In the genomic region with DNA sequence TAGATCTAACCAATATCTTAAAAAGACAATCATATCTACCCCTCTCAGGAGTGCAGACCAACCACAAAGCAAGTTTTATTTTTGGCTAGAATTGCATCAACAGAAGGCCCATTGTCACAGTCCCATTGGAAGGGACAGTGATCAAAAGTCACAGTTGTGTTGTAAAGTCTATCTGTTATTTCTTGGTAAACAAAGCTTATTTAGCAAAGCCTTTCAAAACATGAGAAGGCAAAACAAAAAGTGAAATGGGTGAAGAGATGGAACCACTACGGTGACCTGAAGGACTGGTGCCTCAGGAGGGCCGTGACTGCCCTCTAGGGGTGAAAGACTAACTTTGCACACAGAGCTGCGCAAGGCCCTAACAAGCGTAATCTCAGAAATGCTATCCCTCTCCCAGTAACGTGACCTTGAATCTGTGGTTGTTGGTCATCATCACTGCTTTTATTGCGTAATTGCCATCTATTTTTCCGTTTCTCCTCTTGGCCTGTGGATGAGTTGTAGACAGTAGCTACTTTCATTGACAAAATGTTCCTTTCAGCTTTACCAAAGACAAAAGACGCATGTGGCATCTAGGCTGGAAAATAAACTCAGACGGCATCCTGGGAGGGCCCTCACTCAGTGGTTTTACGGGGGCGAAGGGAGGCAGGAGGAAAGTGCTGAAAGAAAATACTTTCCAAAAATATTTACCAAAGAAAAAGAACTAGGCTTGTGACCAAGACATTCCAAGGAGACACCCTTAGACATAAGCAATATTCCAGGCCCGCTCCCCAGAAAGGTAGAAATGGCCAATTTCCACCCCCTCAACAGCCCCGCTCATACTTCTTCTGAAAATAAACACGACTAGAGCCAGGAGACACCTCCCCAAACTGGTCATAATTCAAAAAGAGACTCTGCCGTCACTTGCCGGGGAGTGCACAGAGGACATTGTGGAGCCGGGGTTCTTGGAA, we compare ENCODE assay signal across 8 cellular contexts.
DNase-seq lines count a peak whose midpoint lies in the region; ATAC-seq and TF ChIP-seq lines count a peak whose summit lies in the region.

No MANE protein-coding gene starts in this region.

- no peaks in the 10 kb centered on the region for H3K9me3 ChIP-seq in upper lobe of right lung

- TF ChIP-seq CTCF in glutamatergic neuron (IDR thresholded peaks at IDR 0.05; ENCODE audit: partially characterized antibody, unreplicated experiment) (peak; percentile 85), upper lobe of right lung (IDR thresholded peaks at IDR 0.05) (peak; percentile 96)

- no peaks in the 10 kb centered on the region for H3K4me1 Mint-ChIP-seq in glutamatergic neuron (ENCODE audit: low read depth, unreplicated experiment)

- H3K27ac ChIP-seq in upper lobe of right lung: peak overlapping the region; percentile 49

- intact Hi-C loops in posterior vena cava (cut with DNase I) (loop anchor here (5.0 to 10.0 kb wide), 3 partner anchors 142 to 511 kb away; no protein-coding TSS in a partner anchor), upper lobe of right lung (cut with DNase I) (loop anchor here (10.0 kb wide), 1 partner anchor 142 kb away; no protein-coding TSS in a partner anchor)

- peaks cover 41% of the 10 kb centered on the region for H3K36me3 ChIP-seq in upper lobe of right lung

- no peak overlapping the region for H3K4me3 Mint-ChIP-seq in glutamatergic neuron (ENCODE audit: unreplicated experiment)

- H3K4me3 ChIP-seq in upper lobe of right lung: no peak overlapping the region

- H3K27me3 Mint-ChIP-seq in glutamatergic neuron (ENCODE audit: unreplicated experiment): no peaks in the 10 kb centered on the region

- peaks cover 15% of the 10 kb centered on the region for H3K4me1 ChIP-seq in upper lobe of right lung

- no peaks in the 10 kb centered on the region for H3K36me3 Mint-ChIP-seq in activated naive CD4-positive, alpha-beta T cell treated with anti-CD3 and anti-CD28 coated beads, Interleukin-2, amount 50 U/mL, for 72 hours
- no peaks in the 10 kb centered on the region for H3K36me3 Mint-ChIP-seq in glutamatergic neuron (ENCODE audit: unreplicated experiment)

- H3K27ac Mint-ChIP-seq in activated naive CD4-positive, alpha-beta T cell treated with anti-CD3 and anti-CD28 coated beads, Interleukin-2, amount 50 U/mL, for 72 hours: peak overlapping the region in 1 of 2 donors; percentile 57
- H3K27ac Mint-ChIP-seq in glutamatergic neuron (ENCODE audit: unreplicated experiment): no peak overlapping the region

- ATAC-seq in GM21723 (IDR thresholded peaks at IDR 0.05; ENCODE audit: unreplicated experiment) (peak; percentile 98), SK-N-SH treated with all-trans-retinoic acid at 6 μM for 48 hours (peak; percentile 99), upper lobe of right lung (peak; percentile 99)
- peak; percentile 85 to 87 for ATAC-seq in activated naive CD4-positive, alpha-beta T cell treated with anti-CD3 and anti-CD28 coated beads, Interleukin-2, amount 50 U/mL, for 72 hours

- no peaks in the 10 kb centered on the region for H3K27me3 ChIP-seq in upper lobe of right lung

- peak; percentile 51 for DNase-seq in GDM1 (lab: John Stamatoyannopoulos, UW)
- DNase-seq in KBM-7: peak; percentile 77
- DNase-seq in activated naive CD4-positive, alpha-beta T cell treated with anti-CD3 and anti-CD28 coated beads, Interleukin-2, amount 50 U/mL, for 72 hours (ENCODE audit: low spot score in 2 of 2): peak; percentile 60 to 74
- DNase-seq in glutamatergic neuron: peak; percentile 59
- DNase-seq in posterior vena cava (ENCODE audit: low spot score): peak; percentile 88
- peak; percentile 73 for DNase-seq in upper lobe of right lung

- in situ Hi-C loops in KBM-7 (cut with MboI; ENCODE audit: low pct_unique_long_range_greater_than_20kb, low sequenced_read_pairs): loop anchor here (25.0 kb wide), 3 partner anchors 106 to 356 kb away; no protein-coding TSS in a partner anchor

- H3K9me3 Mint-ChIP-seq in activated naive CD4-positive, alpha-beta T cell treated with anti-CD3 and anti-CD28 coated beads, Interleukin-2, amount 50 U/mL, for 72 hours: no peaks in the 10 kb centered on the region
- no peaks in the 10 kb centered on the region for H3K9me3 Mint-ChIP-seq in glutamatergic neuron (ENCODE audit: unreplicated experiment)

TF ChIP-seq in SK-N-SH treated with all-trans-retinoic acid at 6 μM for 48 hours, 23 proteins besides CTCF, POLR2A, EP300 and RAD21:
- TF ChIP-seq TCF4 (CRISPR knock-in tag; IDR thresholded peaks at IDR 0.05; ENCODE audit: borderline replicate concordance): no peak
- TF ChIP-seq, protein P1, sequence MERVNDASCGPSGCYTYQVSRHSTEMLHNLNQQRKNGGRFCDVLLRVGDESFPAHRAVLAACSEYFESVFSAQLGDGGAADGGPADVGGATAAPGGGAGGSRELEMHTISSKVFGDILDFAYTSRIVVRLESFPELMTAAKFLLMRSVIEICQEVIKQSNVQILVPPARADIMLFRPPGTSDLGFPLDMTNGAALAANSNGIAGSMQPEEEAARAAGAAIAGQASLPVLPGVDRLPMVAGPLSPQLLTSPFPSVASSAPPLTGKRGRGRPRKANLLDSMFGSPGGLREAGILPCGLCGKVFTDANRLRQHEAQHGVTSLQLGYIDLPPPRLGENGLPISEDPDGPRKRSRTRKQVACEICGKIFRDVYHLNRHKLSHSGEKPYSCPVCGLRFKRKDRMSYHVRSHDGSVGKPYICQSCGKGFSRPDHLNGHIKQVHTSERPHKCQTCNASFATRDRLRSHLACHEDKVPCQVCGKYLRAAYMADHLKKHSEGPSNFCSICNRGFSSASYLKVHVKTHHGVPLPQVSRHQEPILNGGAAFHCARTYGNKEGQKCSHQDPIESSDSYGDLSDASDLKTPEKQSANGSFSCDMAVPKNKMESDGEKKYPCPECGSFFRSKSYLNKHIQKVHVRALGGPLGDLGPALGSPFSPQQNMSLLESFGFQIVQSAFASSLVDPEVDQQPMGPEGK (CRISPR knock-in tag; IDR thresholded peaks at IDR 0.05; ENCODE audit: borderline replicate concordance): no peak
- TF ChIP-seq, protein P2, sequence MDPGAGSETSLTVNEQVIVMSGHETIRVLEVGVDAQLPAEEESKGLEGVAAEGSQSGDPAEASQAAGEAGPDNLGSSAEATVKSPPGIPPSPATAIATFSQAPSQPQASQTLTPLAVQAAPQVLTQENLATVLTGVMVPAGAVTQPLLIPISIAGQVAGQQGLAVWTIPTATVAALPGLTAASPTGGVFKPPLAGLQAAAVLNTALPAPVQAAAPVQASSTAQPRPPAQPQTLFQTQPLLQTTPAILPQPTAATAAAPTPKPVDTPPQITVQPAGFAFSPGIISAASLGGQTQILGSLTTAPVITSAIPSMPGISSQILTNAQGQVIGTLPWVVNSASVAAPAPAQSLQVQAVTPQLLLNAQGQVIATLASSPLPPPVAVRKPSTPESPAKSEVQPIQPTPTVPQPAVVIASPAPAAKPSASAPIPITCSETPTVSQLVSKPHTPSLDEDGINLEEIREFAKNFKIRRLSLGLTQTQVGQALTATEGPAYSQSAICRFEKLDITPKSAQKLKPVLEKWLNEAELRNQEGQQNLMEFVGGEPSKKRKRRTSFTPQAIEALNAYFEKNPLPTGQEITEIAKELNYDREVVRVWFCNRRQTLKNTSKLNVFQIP (CRISPR knock-in tag; IDR thresholded peaks at IDR 0.05; ENCODE audit: borderline replicate concordance, low read depth): no peak
- no peak for TF ChIP-seq RARB (CRISPR knock-in tag; IDR thresholded peaks at IDR 0.05)
- no peak for TF ChIP-seq ESRRG (CRISPR knock-in tag; IDR thresholded peaks at IDR 0.05)
- no peak for TF ChIP-seq TOX (CRISPR knock-in tag; IDR thresholded peaks at IDR 0.05; ENCODE audit: borderline replicate concordance)
- no peak for TF ChIP-seq GLIS3 (CRISPR knock-in tag; IDR thresholded peaks at IDR 0.05)
- no peak for TF ChIP-seq SNAI2 (CRISPR knock-in tag; IDR thresholded peaks at IDR 0.05)
- TF ChIP-seq ARNTL (CRISPR knock-in tag; IDR thresholded peaks at IDR 0.05; ENCODE audit: borderline replicate concordance, low read depth): no peak
- no peak for TF ChIP-seq ZNF8 (CRISPR knock-in tag; IDR thresholded peaks at IDR 0.05)
- no peak for TF ChIP-seq ZC3H10 (CRISPR knock-in tag; IDR thresholded peaks at IDR 0.05)
- TF ChIP-seq, protein P3, sequence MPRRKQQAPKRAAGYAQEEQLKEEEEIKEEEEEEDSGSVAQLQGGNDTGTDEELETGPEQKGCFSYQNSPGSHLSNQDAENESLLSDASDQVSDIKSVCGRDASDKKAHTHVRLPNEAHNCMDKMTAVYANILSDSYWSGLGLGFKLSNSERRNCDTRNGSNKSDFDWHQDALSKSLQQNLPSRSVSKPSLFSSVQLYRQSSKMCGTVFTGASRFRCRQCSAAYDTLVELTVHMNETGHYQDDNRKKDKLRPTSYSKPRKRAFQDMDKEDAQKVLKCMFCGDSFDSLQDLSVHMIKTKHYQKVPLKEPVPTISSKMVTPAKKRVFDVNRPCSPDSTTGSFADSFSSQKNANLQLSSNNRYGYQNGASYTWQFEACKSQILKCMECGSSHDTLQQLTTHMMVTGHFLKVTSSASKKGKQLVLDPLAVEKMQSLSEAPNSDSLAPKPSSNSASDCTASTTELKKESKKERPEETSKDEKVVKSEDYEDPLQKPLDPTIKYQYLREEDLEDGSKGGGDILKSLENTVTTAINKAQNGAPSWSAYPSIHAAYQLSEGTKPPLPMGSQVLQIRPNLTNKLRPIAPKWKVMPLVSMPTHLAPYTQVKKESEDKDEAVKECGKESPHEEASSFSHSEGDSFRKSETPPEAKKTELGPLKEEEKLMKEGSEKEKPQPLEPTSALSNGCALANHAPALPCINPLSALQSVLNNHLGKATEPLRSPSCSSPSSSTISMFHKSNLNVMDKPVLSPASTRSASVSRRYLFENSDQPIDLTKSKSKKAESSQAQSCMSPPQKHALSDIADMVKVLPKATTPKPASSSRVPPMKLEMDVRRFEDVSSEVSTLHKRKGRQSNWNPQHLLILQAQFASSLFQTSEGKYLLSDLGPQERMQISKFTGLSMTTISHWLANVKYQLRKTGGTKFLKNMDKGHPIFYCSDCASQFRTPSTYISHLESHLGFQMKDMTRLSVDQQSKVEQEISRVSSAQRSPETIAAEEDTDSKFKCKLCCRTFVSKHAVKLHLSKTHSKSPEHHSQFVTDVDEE (CRISPR knock-in tag; IDR thresholded peaks at IDR 0.05): no peak
- no peak for TF ChIP-seq PPARA (CRISPR knock-in tag; IDR thresholded peaks at IDR 0.05; ENCODE audit: borderline replicate concordance)
- TF ChIP-seq, protein P4, sequence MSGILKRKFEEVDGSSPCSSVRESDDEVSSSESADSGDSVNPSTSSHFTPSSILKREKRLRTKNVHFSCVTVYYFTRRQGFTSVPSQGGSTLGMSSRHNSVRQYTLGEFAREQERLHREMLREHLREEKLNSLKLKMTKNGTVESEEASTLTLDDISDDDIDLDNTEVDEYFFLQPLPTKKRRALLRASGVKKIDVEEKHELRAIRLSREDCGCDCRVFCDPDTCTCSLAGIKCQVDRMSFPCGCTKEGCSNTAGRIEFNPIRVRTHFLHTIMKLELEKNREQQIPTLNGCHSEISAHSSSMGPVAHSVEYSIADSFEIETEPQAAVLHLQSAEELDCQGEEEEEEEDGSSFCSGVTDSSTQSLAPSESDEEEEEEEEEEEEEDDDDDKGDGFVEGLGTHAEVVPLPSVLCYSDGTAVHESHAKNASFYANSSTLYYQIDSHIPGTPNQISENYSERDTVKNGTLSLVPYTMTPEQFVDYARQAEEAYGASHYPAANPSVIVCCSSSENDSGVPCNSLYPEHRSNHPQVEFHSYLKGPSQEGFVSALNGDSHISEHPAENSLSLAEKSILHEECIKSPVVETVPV (CRISPR knock-in tag; IDR thresholded peaks at IDR 0.05): no peak
